18 cellular contexts compared by ENCODE assay signal in the genomic region with DNA sequence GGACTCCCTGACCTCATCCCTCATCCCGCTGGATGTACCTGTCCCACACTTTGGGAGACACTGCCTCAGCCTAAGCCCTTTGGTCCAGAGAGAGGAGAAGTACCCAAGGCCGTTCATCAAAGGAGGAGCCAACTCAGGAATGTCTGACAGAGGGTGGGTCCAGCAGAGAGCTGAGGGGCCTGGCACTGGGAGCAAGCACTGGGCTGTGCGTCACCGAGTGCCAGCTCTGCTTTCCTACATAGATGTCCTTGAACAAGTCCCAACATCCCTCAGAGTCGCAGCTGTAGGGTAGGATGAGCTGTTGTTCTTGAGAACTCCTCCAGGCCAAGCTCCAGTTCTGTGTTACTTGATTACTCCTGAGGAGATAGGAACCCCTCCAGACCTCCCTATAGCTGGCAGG.
"Had no signal": no experiment of that assay in that cellular context is flagged by ENCODE, and none has a peak within 500 bp of the region (broad histone marks: within the 10 kb centered on the region; RNA-seq: fewer than 3 reads in every experiment).

No MANE protein-coding gene starts in this region.

- FAIRE-seq: small intestine had no signal

- H3K4me3 Mint-ChIP-seq: activated naive CD4-positive, alpha-beta T cell treated with anti-CD3 and anti-CD28 coated beads for 36 hours had no signal

- H3K36me3 ChIP-seq: breast epithelium, esophagus squamous epithelium, right atrium auricular region, tibial nerve, vagina had no signal

- H3K27ac Mint-ChIP-seq: activated naive CD4-positive, alpha-beta T cell treated with anti-CD3 and anti-CD28 coated beads for 36 hours had no signal

- ATAC-seq: activated T-helper 17 cell treated with anti-CD3 and anti-CD28 coated beads, Interleukin-2, amount 50 U/mL, for 72 hours; left lobe of liver; mucosa of descending colon had no signal

- DNase-seq: activated CD4-positive, alpha-beta T cell treated with anti-CD3 and anti-CD28 coated beads for 4 hours; activated naive CD4-positive, alpha-beta T cell treated with anti-CD3 and anti-CD28 coated beads for 36 hours; activated T-cell treated with anti-CD3 and anti-CD28 coated beads for 4 hours; anterior cingulate cortex; esophagus squamous epithelium; foreskin fibroblast; islet precursor cell; mammary epithelial cell; mucosa of descending colon; posterior cingulate gyrus; small intestine had no signal

- H3K27ac ChIP-seq: breast epithelium, esophagus squamous epithelium, right atrium auricular region, tibial nerve, vagina, VCaP had no signal

- H3K9me3 Mint-ChIP-seq: activated naive CD4-positive, alpha-beta T cell treated with anti-CD3 and anti-CD28 coated beads for 36 hours; activated T-helper 17 cell treated with anti-CD3 and anti-CD28 coated beads, Interleukin-2, amount 50 U/mL, for 72 hours had no signal

- H3K4me3 ChIP-seq: breast epithelium, esophagus squamous epithelium, mucosa of descending colon, right atrium auricular region, tibial nerve, vagina had no signal

- H3K9me3 ChIP-seq: breast epithelium, esophagus squamous epithelium, mucosa of descending colon, right atrium auricular region, tibial nerve, vagina had no signal

- H3K27me3 ChIP-seq: breast epithelium, right atrium auricular region, vagina had no signal
